ENCODE assay signal across 19 cellular contexts in genomic region chr2:195710407-195710806, GRCh38. TPM values are rescaled to one million over a fixed set of nuclear protein-coding genes. Genes with fewer than 3 reads are reported as not detected.
DNase-seq lines count a peak whose midpoint lies in the region; ATAC-seq and TF ChIP-seq lines count a peak whose summit lies in the region.
"Had no signal": no experiment of that assay in that cellular context is flagged by ENCODE, and none has a peak within 500 bp of the region (broad histone marks: within the 10 kb centered on the region; RNA-seq: fewer than 3 reads in every experiment).

No MANE protein-coding gene starts in this region.

- H3K4me3 Mint-ChIP-seq in CD8-positive, alpha-beta T cell = no peak overlapping the region
- H3K4me3 Mint-ChIP-seq in glutamatergic neuron (ENCODE audit: unreplicated experiment) = no peak overlapping the region
- no peak overlapping the region for H3K4me3 Mint-ChIP-seq in stimulated activated effector memory CD8-positive, alpha-beta T cell treated with anti-CD3 and anti-CD28 coated beads, Interleukin-12 subunit alpha, Interleukin-12 subunit beta, amount 100 ng/mL, for 72 hours
- H3K4me3 Mint-ChIP-seq: CD14-positive monocyte, WTC11 had no signal

- H3K9me3 Mint-ChIP-seq in CD8-positive, alpha-beta T cell = no peaks in the 10 kb centered on the region
- H3K9me3 Mint-ChIP-seq in glutamatergic neuron (ENCODE audit: unreplicated experiment) = no peaks in the 10 kb centered on the region
- H3K9me3 Mint-ChIP-seq in stimulated activated effector memory CD8-positive, alpha-beta T cell treated with anti-CD3 and anti-CD28 coated beads, Interleukin-12 subunit alpha, Interleukin-12 subunit beta, amount 100 ng/mL, for 72 hours = no peaks in the 10 kb centered on the region
- H3K9me3 Mint-ChIP-seq: WTC11 had no signal

- TF ChIP-seq CTCF in CD8-positive, alpha-beta T cell (IDR thresholded peaks at IDR 0.05) = no peak
- no peak for TF ChIP-seq CTCF in glutamatergic neuron (IDR thresholded peaks at IDR 0.05; ENCODE audit: partially characterized antibody, unreplicated experiment)

- peaks cover 3% of the 10 kb centered on the region for H3K36me3 ChIP-seq in CD8-positive, alpha-beta T cell (ENCODE audit: insufficient read depth, low read length)

- no peaks in the 10 kb centered on the region for H3K27me3 Mint-ChIP-seq in CD8-positive, alpha-beta T cell (ENCODE audit: low read depth)
- H3K27me3 Mint-ChIP-seq in glutamatergic neuron (ENCODE audit: unreplicated experiment) = no peaks in the 10 kb centered on the region
- H3K27me3 Mint-ChIP-seq: progenitor cell of endocrine pancreas had no signal

- H3K27me3 ChIP-seq in CD8-positive, alpha-beta T cell (ENCODE audit: insufficient read depth, low read length) = no peaks in the 10 kb centered on the region
- H3K27me3 ChIP-seq: dorsolateral prefrontal cortex, esophagus muscularis mucosa had no signal

- H3K9me3 ChIP-seq in CD8-positive, alpha-beta T cell (ENCODE audit: low read length) = no peaks in the 10 kb centered on the region
- H3K9me3 ChIP-seq: esophagus muscularis mucosa had no signal

- no peaks in the 10 kb centered on the region for H3K4me1 ChIP-seq in CD8-positive, alpha-beta T cell (ENCODE audit: insufficient read depth, low read length)

- no peak for ATAC-seq in CD8-positive, alpha-beta T cell
- no peak for ATAC-seq in stimulated activated effector memory CD8-positive, alpha-beta T cell treated with anti-CD3 and anti-CD28 coated beads, Interleukin-12 subunit alpha, Interleukin-12 subunit beta, amount 100 ng/mL, for 72 hours
- ATAC-seq: WTC11 had no signal

- peaks cover 71% of the 10 kb centered on the region for H3K36me3 Mint-ChIP-seq in CD8-positive, alpha-beta T cell
- H3K36me3 Mint-ChIP-seq in glutamatergic neuron (ENCODE audit: unreplicated experiment) = no peaks in the 10 kb centered on the region
- peaks cover 96% of the 10 kb centered on the region for H3K36me3 Mint-ChIP-seq in stimulated activated effector memory CD8-positive, alpha-beta T cell treated with anti-CD3 and anti-CD28 coated beads, Interleukin-12 subunit alpha, Interleukin-12 subunit beta, amount 100 ng/mL, for 72 hours

- POLR2A ChIA-PET in CD8-positive, alpha-beta T cell (lab: Charles Lee) = no interaction called here

- H3K27ac Mint-ChIP-seq in CD8-positive, alpha-beta T cell = peak overlapping the region; percentile 6
- H3K27ac Mint-ChIP-seq in glutamatergic neuron (ENCODE audit: unreplicated experiment) = no peak overlapping the region
- no peak overlapping the region for H3K27ac Mint-ChIP-seq in stimulated activated effector memory CD8-positive, alpha-beta T cell treated with anti-CD3 and anti-CD28 coated beads, Interleukin-12 subunit alpha, Interleukin-12 subunit beta, amount 100 ng/mL, for 72 hours
- H3K27ac Mint-ChIP-seq: CD14-positive monocyte, progenitor cell of endocrine pancreas, WTC11 had no signal

- peaks cover 8% of the 10 kb centered on the region for H3K4me1 Mint-ChIP-seq in CD8-positive, alpha-beta T cell (ENCODE audit: low read depth)
- H3K4me1 Mint-ChIP-seq in glutamatergic neuron (ENCODE audit: low read depth, unreplicated experiment) = no peaks in the 10 kb centered on the region
- no peaks in the 10 kb centered on the region for H3K4me1 Mint-ChIP-seq in stimulated activated effector memory CD8-positive, alpha-beta T cell treated with anti-CD3 and anti-CD28 coated beads, Interleukin-12 subunit alpha, Interleukin-12 subunit beta, amount 100 ng/mL, for 72 hours
- H3K4me1 Mint-ChIP-seq: CD14-positive monocyte had no signal

- no peak overlapping the region for H3K27ac ChIP-seq in CD8-positive, alpha-beta T cell (ENCODE audit: low read depth, low read length)
- H3K27ac ChIP-seq: dorsolateral prefrontal cortex, esophagus muscularis mucosa, RWPE1 had no signal

- CTCF ChIA-PET in CD8-positive, alpha-beta T cell (lab: Charles Lee) = no interaction called here

- intact Hi-C loops in CD8-positive, alpha-beta T cell (cut with DNase I, micrococcal nuclease) = no loop called here

- DNase-seq in CD8-positive, alpha-beta T cell = no peak
- DNase-seq in M059J (ENCODE audit: low read depth) (peak; percentile 42), dedifferentiated amniotic fluid mesenchymal stem cell (ENCODE audit: extremely low spot score) (peak; percentile 48), renal cortical epithelial cell (ENCODE audit: low read depth) (peak; percentile 37), HK-2 (ENCODE audit: unreplicated experiment) (no peak), glutamatergic neuron (no peak), NCI-H2227 treated with DMSO at 0.1 percent for 48 hours (lab: John Stamatoyannopoulos, UW) (no peak)
- DNase-seq in stimulated activated effector memory CD8-positive, alpha-beta T cell treated with anti-CD3 and anti-CD28 coated beads, Interleukin-12 subunit alpha, Interleukin-12 subunit beta, amount 100 ng/mL, for 72 hours (ENCODE audit: low spot score in 2 of 2) = no peak
- DNase-seq: anterior cingulate cortex, dorsolateral prefrontal cortex, MV-4-11, NCI-H2081, NCI-H69, T-helper 1 cell had no signal

- no peak overlapping the region for H3K4me3 ChIP-seq in CD8-positive, alpha-beta T cell (ENCODE audit: low read depth, low read length)
- H3K4me3 ChIP-seq: dorsolateral prefrontal cortex, esophagus muscularis mucosa had no signal

RNA-seq across cellular contexts. Expression of gene SLC39A10, which starts 53.4 kb away (rescaled TPM):
- total RNA-seq in CD8-positive, alpha-beta T cell = 10 to 100 TPM; 35.0 to 36.3 TPM
- total RNA-seq in M059J (2014; rRNA removed; shearing (Covaris generic)) = 18.3 and 25.3 TPM in 2 replicates
- 102 and 104 TPM in 2 replicates for total RNA-seq in renal cortical epithelial cell
- 102 TPM for total RNA-seq in glutamatergic neuron (ENCODE audit: unreplicated experiment)

Comparison
In these comparisons a context has a peak if more than half of its experiments do, and no peak if none do; other contexts are left out.
1. DNase-seq: peak in M059J (single experiment), dedifferentiated amniotic fluid mesenchymal stem cell (single experiment) and renal cortical epithelial cell (single experiment); none in CD8-positive, alpha-beta T cell (0 of 7), HK-2 (single experiment), glutamatergic neuron (single experiment), NCI-H2227 treated with DMSO at 0.1 percent for 48 hours (single experiment) and stimulated activated effector memory CD8-positive, alpha-beta T cell treated with anti-CD3 and anti-CD28 coated beads, Interleukin-12 subunit alpha, Interleukin-12 subunit beta, amount 100 ng/mL, for 72 hours (0 of 2).